ENCODE assay signal across 4 cellular contexts in the genomic region with DNA sequence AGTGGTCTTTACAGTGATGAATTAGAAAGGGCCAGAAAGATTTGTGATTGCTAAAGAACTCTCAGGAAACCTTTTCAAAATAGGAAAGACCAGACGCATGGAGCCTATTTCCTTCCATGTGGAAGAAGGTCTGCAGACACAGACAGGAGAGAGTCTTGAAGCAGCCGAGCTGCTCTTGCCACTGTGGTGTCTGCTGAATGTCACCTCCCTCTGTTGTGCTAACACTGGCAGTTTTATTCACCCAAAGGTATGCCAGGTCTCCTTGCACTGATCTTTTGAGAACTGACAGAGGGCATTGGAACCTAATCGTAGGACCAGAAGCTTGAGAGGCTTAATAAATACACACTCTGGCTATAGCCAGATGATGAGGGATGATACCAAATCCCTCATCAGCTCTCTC.
"Had no signal": no experiment of that assay in that cellular context is flagged by ENCODE, and none has a peak within 500 bp of the region (broad histone marks: within the 10 kb centered on the region; RNA-seq: fewer than 3 reads in every experiment).

No MANE protein-coding gene starts in this region.

- H3K27ac Mint-ChIP-seq: GM23338, H9 had no signal

- H3K9me3 Mint-ChIP-seq: GM23338, H9 had no signal

- H3K4me3 ChIP-seq: GM23338 had no signal

- H3K4me3 Mint-ChIP-seq: GM23338, H9 had no signal

- H2AFZ ChIP-seq: GM23338 had no signal

- ATAC-seq: GM23338 had no signal

- H3K4me2 ChIP-seq: GM23338 had no signal

- DNase-seq: H9, HCEC 1CT, IMR-90 had no signal
